2 cellular contexts compared by ENCODE assay signal in the genomic region with DNA sequence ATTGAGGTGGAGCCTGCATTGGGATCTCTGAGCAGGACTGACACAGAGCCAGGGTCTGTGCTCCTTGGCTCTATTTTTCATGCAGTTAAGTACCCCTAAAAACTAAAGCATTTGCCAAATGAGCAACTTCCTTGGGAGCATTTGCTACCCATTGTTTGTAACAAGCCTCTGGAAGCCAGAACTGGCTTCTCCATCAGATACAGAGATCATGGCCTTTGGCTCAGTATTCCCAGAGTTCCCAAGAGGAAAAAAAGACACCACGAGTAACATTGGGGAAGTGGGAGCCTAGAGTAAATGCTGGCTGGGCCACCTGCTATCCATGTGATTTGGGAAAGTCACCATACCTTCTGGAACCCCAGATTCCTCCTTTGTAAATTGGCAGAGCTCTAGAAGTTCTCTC.
TF ChIP-seq lines count a peak whose summit lies in the region.

No MANE protein-coding gene starts in this region.

TF ChIP-seq in liver, 16 proteins besides CTCF, POLR2A, EP300 and RAD21:
- TF ChIP-seq FOXA2 (IDR thresholded peaks at IDR 0.05), result no peak
- no peak for TF ChIP-seq JUND (IDR thresholded peaks at IDR 0.05)
- TF ChIP-seq EGR1 (IDR thresholded peaks at IDR 0.05; ENCODE audit: low read depth in 2 of 2), result no peak
- TF ChIP-seq YY1 (IDR thresholded peaks at IDR 0.05), result no peak
- no peak for TF ChIP-seq TAF1 (conservative IDR thresholded peaks at IDR 0.05)
- TF ChIP-seq GABPA (IDR thresholded peaks at IDR 0.05 in 1 of 2, conservative IDR thresholded peaks at IDR 0.05 in 1 of 2), result no peak
- TF ChIP-seq ATF3 (IDR thresholded peaks at IDR 0.05), result no peak
- TF ChIP-seq NR2F2 (IDR thresholded peaks at IDR 0.05), result no peak
- TF ChIP-seq, protein P1, sequence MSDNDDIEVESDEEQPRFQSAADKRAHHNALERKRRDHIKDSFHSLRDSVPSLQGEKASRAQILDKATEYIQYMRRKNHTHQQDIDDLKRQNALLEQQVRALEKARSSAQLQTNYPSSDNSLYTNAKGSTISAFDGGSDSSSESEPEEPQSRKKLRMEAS (IDR thresholded peaks at IDR 0.05), result no peak
- no peak for TF ChIP-seq ZBTB33 (IDR thresholded peaks at IDR 0.05)
- no peak for TF ChIP-seq SP1 (IDR thresholded peaks at IDR 0.05)
- no peak for TF ChIP-seq HNF4G (IDR thresholded peaks at IDR 0.05)
- TF ChIP-seq, protein P2, sequence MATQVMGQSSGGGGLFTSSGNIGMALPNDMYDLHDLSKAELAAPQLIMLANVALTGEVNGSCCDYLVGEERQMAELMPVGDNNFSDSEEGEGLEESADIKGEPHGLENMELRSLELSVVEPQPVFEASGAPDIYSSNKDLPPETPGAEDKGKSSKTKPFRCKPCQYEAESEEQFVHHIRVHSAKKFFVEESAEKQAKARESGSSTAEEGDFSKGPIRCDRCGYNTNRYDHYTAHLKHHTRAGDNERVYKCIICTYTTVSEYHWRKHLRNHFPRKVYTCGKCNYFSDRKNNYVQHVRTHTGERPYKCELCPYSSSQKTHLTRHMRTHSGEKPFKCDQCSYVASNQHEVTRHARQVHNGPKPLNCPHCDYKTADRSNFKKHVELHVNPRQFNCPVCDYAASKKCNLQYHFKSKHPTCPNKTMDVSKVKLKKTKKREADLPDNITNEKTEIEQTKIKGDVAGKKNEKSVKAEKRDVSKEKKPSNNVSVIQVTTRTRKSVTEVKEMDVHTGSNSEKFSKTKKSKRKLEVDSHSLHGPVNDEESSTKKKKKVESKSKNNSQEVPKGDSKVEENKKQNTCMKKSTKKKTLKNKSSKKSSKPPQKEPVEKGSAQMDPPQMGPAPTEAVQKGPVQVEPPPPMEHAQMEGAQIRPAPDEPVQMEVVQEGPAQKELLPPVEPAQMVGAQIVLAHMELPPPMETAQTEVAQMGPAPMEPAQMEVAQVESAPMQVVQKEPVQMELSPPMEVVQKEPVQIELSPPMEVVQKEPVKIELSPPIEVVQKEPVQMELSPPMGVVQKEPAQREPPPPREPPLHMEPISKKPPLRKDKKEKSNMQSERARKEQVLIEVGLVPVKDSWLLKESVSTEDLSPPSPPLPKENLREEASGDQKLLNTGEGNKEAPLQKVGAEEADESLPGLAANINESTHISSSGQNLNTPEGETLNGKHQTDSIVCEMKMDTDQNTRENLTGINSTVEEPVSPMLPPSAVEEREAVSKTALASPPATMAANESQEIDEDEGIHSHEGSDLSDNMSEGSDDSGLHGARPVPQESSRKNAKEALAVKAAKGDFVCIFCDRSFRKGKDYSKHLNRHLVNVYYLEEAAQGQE (IDR thresholded peaks at IDR 0.05), result no peak
- no peak for TF ChIP-seq HNF4A (conservative IDR thresholded peaks at IDR 0.05)
- no peak for TF ChIP-seq RXRA (IDR thresholded peaks at IDR 0.05)

TF ChIP-seq in HepG2, 621 proteins besides CTCF, POLR2A, EP300 and RAD21:
- no peak for TF ChIP-seq CCAR2 (optimal IDR thresholded peaks at IDR 0.05; ENCODE audit: low read depth, low read length)
- TF ChIP-seq ZNF816 (CRISPR knock-in tag; IDR thresholded peaks at IDR 0.05; ENCODE audit: borderline replicate concordance), result no peak
- TF ChIP-seq RFXANK (CRISPR knock-in tag; IDR thresholded peaks at IDR 0.05), result no peak
- TF ChIP-seq KDM3A (CRISPR knock-in tag; IDR thresholded peaks at IDR 0.05; ENCODE audit: low read depth), result no peak
- TF ChIP-seq ZNF614 (CRISPR knock-in tag; IDR thresholded peaks at IDR 0.05; ENCODE audit: borderline replicate concordance), result no peak
- TF ChIP-seq SP140L (CRISPR knock-in tag; IDR thresholded peaks at IDR 0.05; ENCODE audit: borderline replicate concordance), result no peak
- no peak for TF ChIP-seq ZNF207 (IDR thresholded peaks at IDR 0.05; ENCODE audit: borderline replicate concordance)
- no peak for TF ChIP-seq HMG20B (CRISPR knock-in tag; conservative IDR thresholded peaks at IDR 0.05)
